ENCODE assay signal across 26 cellular contexts in the genomic region with DNA sequence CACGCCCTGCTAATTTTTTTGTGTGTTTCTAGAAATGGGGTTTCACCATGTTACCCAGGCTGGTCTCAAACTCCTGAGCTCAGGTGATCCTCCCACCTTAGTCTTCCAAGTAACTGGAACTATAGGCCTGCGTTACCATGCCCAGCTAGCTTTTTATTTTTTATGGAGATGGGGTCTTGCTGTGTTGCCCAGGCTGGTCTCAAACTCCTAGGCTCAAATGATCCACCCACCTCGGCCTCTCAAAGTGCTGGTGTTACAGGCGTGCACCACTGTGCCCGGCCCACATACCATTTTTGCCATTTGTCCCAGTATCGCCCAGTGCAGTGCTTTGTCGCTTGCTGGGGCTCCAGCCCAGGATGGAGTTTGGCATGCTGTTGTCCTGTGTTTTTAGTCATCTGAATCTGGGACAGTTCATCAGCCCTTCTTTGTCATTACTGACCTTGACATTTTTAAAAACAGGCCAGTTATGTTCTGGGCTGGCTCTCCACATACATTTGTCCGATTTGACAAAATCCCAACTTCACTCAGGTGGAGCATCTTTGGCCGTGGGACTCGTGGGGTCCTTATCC.
"Had no signal": no experiment of that assay in that cellular context is flagged by ENCODE, and none has a peak within 500 bp of the region (broad histone marks: within the 10 kb centered on the region; RNA-seq: fewer than 3 reads in every experiment).

No MANE protein-coding gene starts in this region.

- H3K4me3 Mint-ChIP-seq: activated naive CD4-positive, alpha-beta T cell treated with anti-CD3 and anti-CD28 coated beads, Interleukin-2, amount 10 ng/mL, durations not matched to agents 7 days and 5 days; activated naive CD8-positive, alpha-beta T cell treated with anti-CD3 and anti-CD28 coated beads, Interleukin-2, amount 10 ng/mL, durations not matched to agents 7 days and 5 days; activated T-helper 1 cell treated with anti-CD3 and anti-CD28 coated beads, Interleukin-12 subunit alpha, Interleukin-12 subunit beta, Interleukin-2, Interleukin-4 antibody, amounts not matched to agents 30 ng/mL and 10 ng/mL and 1 ng/mL, durations not matched to agents 14 hours and 24 hours and 36 hours; dendritic cell treated with granulocyte-macrophage colony-stimulating factor and Interleukin-4, amounts not matched to agents 40 ng/mL and 50 ng/mL, for 4 days; stimulated activated effector memory CD8-positive, alpha-beta T cell treated with anti-CD3 and anti-CD28 coated beads, Interleukin-12 subunit alpha, Interleukin-12 subunit beta, amount 100 ng/mL, for 72 hours; stimulated activated naive CD8-positive, alpha-beta T cell treated with anti-CD3 and anti-CD28 coated beads, Interleukin-15, Interleukin-2, amounts not matched to agents 100 ng/mL and 50 ng/mL, for 24 hours had no signal

- H3K9me3 Mint-ChIP-seq: activated naive CD4-positive, alpha-beta T cell treated with anti-CD3 and anti-CD28 coated beads, Interleukin-2, amount 10 ng/mL, durations not matched to agents 7 days and 5 days; activated naive CD8-positive, alpha-beta T cell treated with anti-CD3 and anti-CD28 coated beads, Interleukin-2, amount 10 ng/mL, durations not matched to agents 7 days and 5 days; activated T-helper 1 cell treated with anti-CD3 and anti-CD28 coated beads, Interleukin-12 subunit alpha, Interleukin-12 subunit beta, Interleukin-2, Interleukin-4 antibody, amounts not matched to agents 30 ng/mL and 10 ng/mL and 1 ng/mL, durations not matched to agents 14 hours and 24 hours and 36 hours; dendritic cell treated with granulocyte-macrophage colony-stimulating factor and Interleukin-4, amounts not matched to agents 40 ng/mL and 50 ng/mL, for 4 days; stimulated activated effector memory CD8-positive, alpha-beta T cell treated with anti-CD3 and anti-CD28 coated beads, Interleukin-12 subunit alpha, Interleukin-12 subunit beta, amount 100 ng/mL, for 72 hours; stimulated activated naive CD8-positive, alpha-beta T cell treated with anti-CD3 and anti-CD28 coated beads, Interleukin-15, Interleukin-2, amounts not matched to agents 100 ng/mL and 50 ng/mL, for 24 hours had no signal

- H3K36me3 ChIP-seq: brain microvascular endothelial cell, ovary, right lobe of liver, suprapubic skin had no signal

- H3K27me3 Mint-ChIP-seq: activated naive CD4-positive, alpha-beta T cell treated with anti-CD3 and anti-CD28 coated beads, Interleukin-2, amount 10 ng/mL, durations not matched to agents 7 days and 5 days; activated naive CD8-positive, alpha-beta T cell treated with anti-CD3 and anti-CD28 coated beads, Interleukin-2, amount 10 ng/mL, durations not matched to agents 7 days and 5 days; dendritic cell treated with granulocyte-macrophage colony-stimulating factor and Interleukin-4, amounts not matched to agents 40 ng/mL and 50 ng/mL, for 4 days; progenitor cell of endocrine pancreas; stimulated activated naive CD8-positive, alpha-beta T cell treated with anti-CD3 and anti-CD28 coated beads, Interleukin-15, Interleukin-2, amounts not matched to agents 100 ng/mL and 50 ng/mL, for 24 hours had no signal

- H3K27ac ChIP-seq: ovary, right lobe of liver, suprapubic skin, tibial nerve had no signal

- H3K27ac Mint-ChIP-seq: activated naive CD4-positive, alpha-beta T cell treated with anti-CD3 and anti-CD28 coated beads, Interleukin-2, amount 10 ng/mL, durations not matched to agents 7 days and 5 days; activated naive CD8-positive, alpha-beta T cell treated with anti-CD3 and anti-CD28 coated beads, Interleukin-2, amount 10 ng/mL, durations not matched to agents 7 days and 5 days; activated T-helper 1 cell treated with anti-CD3 and anti-CD28 coated beads, Interleukin-12 subunit alpha, Interleukin-12 subunit beta, Interleukin-2, Interleukin-4 antibody, amounts not matched to agents 30 ng/mL and 10 ng/mL and 1 ng/mL, durations not matched to agents 14 hours and 24 hours and 36 hours; dendritic cell treated with granulocyte-macrophage colony-stimulating factor and Interleukin-4, amounts not matched to agents 40 ng/mL and 50 ng/mL, for 4 days had no signal

- H3K9me3 ChIP-seq: ovary, right lobe of liver, suprapubic skin, tibial nerve had no signal

- ATAC-seq: left cardiac atrium; right lobe of liver; stimulated activated effector memory CD8-positive, alpha-beta T cell treated with anti-CD3 and anti-CD28 coated beads, Interleukin-12 subunit alpha, Interleukin-12 subunit beta, amount 100 ng/mL, for 72 hours had no signal

- DNase-seq: activated CD4-positive, alpha-beta T cell treated with anti-CD3 and anti-CD28 coated beads for 4 hours; activated CD4-positive, alpha-beta T cell treated with anti-CD3 and anti-CD28 coated beads, Interleukin-2, amount 50 U/mL, for 4 hours; activated effector memory CD4-positive, alpha-beta T cell treated with anti-CD3 and anti-CD28 coated beads, Interleukin-2, amount 50 U/mL, for 16 hours; activated naive CD4-positive, alpha-beta T cell treated with anti-CD3 and anti-CD28 coated beads, Interleukin-2, amount 10 ng/mL, durations not matched to agents 7 days and 5 days; activated naive CD8-positive, alpha-beta T cell treated with anti-CD3 and anti-CD28 coated beads, Interleukin-2, amount 10 ng/mL, durations not matched to agents 7 days and 5 days; activated T-cell treated with anti-CD3 and anti-CD28 coated beads for 4 hours; amniotic stem cell; brain microvascular endothelial cell; caudate nucleus; islet precursor cell; mammary epithelial cell; ovary; stimulated activated CD4-positive, alpha-beta T cell treated with anti-CD3 and anti-CD28 coated beads, Interleukin-4, amount 100 ng/mL, for 24 hours had no signal

- FAIRE-seq: astrocyte, frontal cortex had no signal

- H3K4me3 ChIP-seq: hepatocyte, ovary, right lobe of liver, skin epidermis, suprapubic skin, tibial nerve had no signal

- H3K36me3 Mint-ChIP-seq: activated naive CD8-positive, alpha-beta T cell treated with anti-CD3 and anti-CD28 coated beads, Interleukin-2, amount 10 ng/mL, durations not matched to agents 7 days and 5 days; stimulated activated effector memory CD8-positive, alpha-beta T cell treated with anti-CD3 and anti-CD28 coated beads, Interleukin-12 subunit alpha, Interleukin-12 subunit beta, amount 100 ng/mL, for 72 hours had no signal

- H3K27me3 ChIP-seq: brain microvascular endothelial cell, hepatocyte, ovary, right lobe of liver, suprapubic skin, tibial nerve had no signal
